In the genomic region with DNA sequence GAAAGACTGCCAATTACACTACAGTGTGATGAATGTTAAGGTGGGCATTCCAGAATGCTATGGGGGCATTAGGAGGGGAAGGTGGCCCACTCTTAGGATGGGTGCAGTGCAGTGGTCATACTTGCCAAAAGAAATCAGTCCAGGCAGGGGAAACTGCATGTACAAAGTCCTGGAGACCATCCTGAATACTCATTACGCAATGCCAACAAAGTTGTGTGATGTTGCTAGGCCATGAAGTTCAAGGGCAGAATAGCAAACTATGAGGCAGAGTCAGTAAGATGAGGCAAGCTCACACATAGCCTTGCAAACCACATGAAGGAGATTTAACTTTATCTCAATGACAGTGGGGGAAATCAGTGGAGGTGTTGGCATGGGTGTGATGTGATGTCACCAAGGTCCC, we compare ENCODE assay signal across 1 cellular context.
TF ChIP-seq lines count a peak whose summit lies in the region.

No MANE protein-coding gene starts in this region.

TF ChIP-seq in HepG2, 621 proteins besides CTCF, POLR2A, EP300 and RAD21 (continued from another document and continues in another):
- TF ChIP-seq, protein P1, sequence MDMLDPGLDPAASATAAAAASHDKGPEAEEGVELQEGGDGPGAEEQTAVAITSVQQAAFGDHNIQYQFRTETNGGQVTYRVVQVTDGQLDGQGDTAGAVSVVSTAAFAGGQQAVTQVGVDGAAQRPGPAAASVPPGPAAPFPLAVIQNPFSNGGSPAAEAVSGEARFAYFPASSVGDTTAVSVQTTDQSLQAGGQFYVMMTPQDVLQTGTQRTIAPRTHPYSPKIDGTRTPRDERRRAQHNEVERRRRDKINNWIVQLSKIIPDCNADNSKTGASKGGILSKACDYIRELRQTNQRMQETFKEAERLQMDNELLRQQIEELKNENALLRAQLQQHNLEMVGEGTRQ (IDR thresholded peaks at IDR 0.05; ENCODE audit: low read depth, low read length) = no peak
- TF ChIP-seq, protein P1 (CRISPR knock-in tag; IDR thresholded peaks at IDR 0.05; ENCODE audit: borderline replicate concordance) = no peak
- TF ChIP-seq ZNF747 (CRISPR knock-in tag; IDR thresholded peaks at IDR 0.05; ENCODE audit: borderline replicate concordance) (no peak), MAZ (IDR thresholded peaks at IDR 0.05; ENCODE audit: borderline replicate concordance, low read depth, low read length) (no peak), MAZ (CRISPR knock-in tag; IDR thresholded peaks at IDR 0.05; ENCODE audit: low read depth) (no peak), ZBTB7A (CRISPR knock-in tag; IDR thresholded peaks at IDR 0.05) (no peak; the same call in 1 of the 2 replicates), ZNF451 (CRISPR knock-in tag; IDR thresholded peaks at IDR 0.05) (no peak), SNAI1 (CRISPR knock-in tag; IDR thresholded peaks at IDR 0.05; ENCODE audit: borderline replicate concordance) (no peak), ZNF124 (CRISPR knock-in tag; IDR thresholded peaks at IDR 0.05) (no peak), RXRB (CRISPR knock-in tag; IDR thresholded peaks at IDR 0.05; ENCODE audit: borderline replicate concordance) (peak; percentile 91), ZNF788 (CRISPR knock-in tag; IDR thresholded peaks at IDR 0.05; ENCODE audit: borderline replicate concordance) (peak; percentile 40; the same call in 1 of the 2 replicates), ZNF224 (CRISPR knock-in tag; IDR thresholded peaks at IDR 0.05) (no peak), RBM39 (IDR thresholded peaks at IDR 0.05; ENCODE audit: low read depth, low read length, poor library complexity, severe bottlenecking) (no peak), BRD4 (CRISPR knock-in tag; IDR thresholded peaks at IDR 0.05) (no peak), ZNF382 (CRISPR knock-in tag; IDR thresholded peaks at IDR 0.05; ENCODE audit: borderline replicate concordance) (no peak), FOXO1 (CRISPR knock-in tag; IDR thresholded peaks at IDR 0.05) (peak; percentile 88; the same call in 1 of the 2 replicates), ZFP36 (IDR thresholded peaks at IDR 0.05; ENCODE audit: borderline replicate concordance, low read depth, low read length, partially characterized antibody) (no peak), ZNF616 (CRISPR knock-in tag; IDR thresholded peaks at IDR 0.05; ENCODE audit: low read depth) (no peak), ZNF781 (CRISPR knock-in tag; IDR thresholded peaks at IDR 0.05; ENCODE audit: borderline replicate concordance, not compliant biosample characterization) (no peak), ZNF335 (CRISPR knock-in tag; IDR thresholded peaks at IDR 0.05) (no peak), ZSCAN22 (CRISPR knock-in tag; IDR thresholded peaks at IDR 0.05) (no peak), HOXA3 (CRISPR knock-in tag; IDR thresholded peaks at IDR 0.05) (peak; percentile 55; the same call in 1 of the 2 replicates), ZNF563 (CRISPR knock-in tag; IDR thresholded peaks at IDR 0.05) (no peak), XBP1 (CRISPR knock-in tag; IDR thresholded peaks at IDR 0.05) (no peak), PTBP1 (IDR thresholded peaks at IDR 0.05; ENCODE audit: low read depth, low read length, poor library complexity, severe bottlenecking) (no peak), NR3C1 (CRISPR knock-in tag; IDR thresholded peaks at IDR 0.05) (no peak), RAD51 (IDR thresholded peaks at IDR 0.05; ENCODE audit: borderline replicate concordance) (no peak), TCF7L2 (IDR thresholded peaks at IDR 0.05; ENCODE audit: low read depth, low read length) (no peak), ZNF549 (CRISPR knock-in tag; IDR thresholded peaks at IDR 0.05) (no peak), ZEB1 (IDR thresholded peaks at IDR 0.05; ENCODE audit: insufficient replicate concordance, low read depth) (no peak), ADNP (CRISPR knock-in tag; IDR thresholded peaks at IDR 0.05) (no peak), CBX1 (IDR thresholded peaks at IDR 0.05; ENCODE audit: low read depth) (no peak), TBP (CRISPR knock-in tag; IDR thresholded peaks at IDR 0.05) (no peak), NPAS2 (CRISPR knock-in tag; IDR thresholded peaks at IDR 0.05; ENCODE audit: borderline replicate concordance) (no peak), TBL1XR1 (IDR thresholded peaks at IDR 0.05; ENCODE audit: borderline replicate concordance, low read length, partially characterized antibody) (peak; percentile 82), NFE2L2 (IDR thresholded peaks at IDR 0.05; ENCODE audit: low read length) (no peak), ZNF430 (CRISPR knock-in tag; IDR thresholded peaks at IDR 0.05) (no peak), ZNF496 (CRISPR knock-in tag; IDR thresholded peaks at IDR 0.05; ENCODE audit: insufficient replicate concordance) (no peak), WIZ (CRISPR knock-in tag; IDR thresholded peaks at IDR 0.05) (no peak), NR1H2 (CRISPR knock-in tag; IDR thresholded peaks at IDR 0.05; ENCODE audit: borderline replicate concordance, low read depth) (no peak), SIX4 (CRISPR knock-in tag; IDR thresholded peaks at IDR 0.05) (no peak), JDP2 (CRISPR knock-in tag; IDR thresholded peaks at IDR 0.05; ENCODE audit: borderline replicate concordance) (no peak), ZNF468 (CRISPR knock-in tag; IDR thresholded peaks at IDR 0.05) (no peak), ZBTB42 (CRISPR knock-in tag; IDR thresholded peaks at IDR 0.05) (no peak), ARID2 (CRISPR knock-in tag; IDR thresholded peaks at IDR 0.05; ENCODE audit: borderline replicate concordance) (no peak)
- TF ChIP-seq, protein P2, sequence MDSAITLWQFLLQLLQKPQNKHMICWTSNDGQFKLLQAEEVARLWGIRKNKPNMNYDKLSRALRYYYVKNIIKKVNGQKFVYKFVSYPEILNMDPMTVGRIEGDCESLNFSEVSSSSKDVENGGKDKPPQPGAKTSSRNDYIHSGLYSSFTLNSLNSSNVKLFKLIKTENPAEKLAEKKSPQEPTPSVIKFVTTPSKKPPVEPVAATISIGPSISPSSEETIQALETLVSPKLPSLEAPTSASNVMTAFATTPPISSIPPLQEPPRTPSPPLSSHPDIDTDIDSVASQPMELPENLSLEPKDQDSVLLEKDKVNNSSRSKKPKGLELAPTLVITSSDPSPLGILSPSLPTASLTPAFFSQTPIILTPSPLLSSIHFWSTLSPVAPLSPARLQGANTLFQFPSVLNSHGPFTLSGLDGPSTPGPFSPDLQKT (CRISPR knock-in tag; IDR thresholded peaks at IDR 0.05; ENCODE audit: borderline replicate concordance) = no peak
- TF ChIP-seq, protein P3, sequence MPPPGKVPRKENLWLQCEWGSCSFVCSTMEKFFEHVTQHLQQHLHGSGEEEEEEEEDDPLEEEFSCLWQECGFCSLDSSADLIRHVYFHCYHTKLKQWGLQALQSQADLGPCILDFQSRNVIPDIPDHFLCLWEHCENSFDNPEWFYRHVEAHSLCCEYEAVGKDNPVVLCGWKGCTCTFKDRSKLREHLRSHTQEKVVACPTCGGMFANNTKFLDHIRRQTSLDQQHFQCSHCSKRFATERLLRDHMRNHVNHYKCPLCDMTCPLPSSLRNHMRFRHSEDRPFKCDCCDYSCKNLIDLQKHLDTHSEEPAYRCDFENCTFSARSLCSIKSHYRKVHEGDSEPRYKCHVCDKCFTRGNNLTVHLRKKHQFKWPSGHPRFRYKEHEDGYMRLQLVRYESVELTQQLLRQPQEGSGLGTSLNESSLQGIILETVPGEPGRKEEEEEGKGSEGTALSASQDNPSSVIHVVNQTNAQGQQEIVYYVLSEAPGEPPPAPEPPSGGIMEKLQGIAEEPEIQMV (CRISPR knock-in tag; IDR thresholded peaks at IDR 0.05; ENCODE audit: low read depth) = no peak
- TF ChIP-seq, protein P4, sequence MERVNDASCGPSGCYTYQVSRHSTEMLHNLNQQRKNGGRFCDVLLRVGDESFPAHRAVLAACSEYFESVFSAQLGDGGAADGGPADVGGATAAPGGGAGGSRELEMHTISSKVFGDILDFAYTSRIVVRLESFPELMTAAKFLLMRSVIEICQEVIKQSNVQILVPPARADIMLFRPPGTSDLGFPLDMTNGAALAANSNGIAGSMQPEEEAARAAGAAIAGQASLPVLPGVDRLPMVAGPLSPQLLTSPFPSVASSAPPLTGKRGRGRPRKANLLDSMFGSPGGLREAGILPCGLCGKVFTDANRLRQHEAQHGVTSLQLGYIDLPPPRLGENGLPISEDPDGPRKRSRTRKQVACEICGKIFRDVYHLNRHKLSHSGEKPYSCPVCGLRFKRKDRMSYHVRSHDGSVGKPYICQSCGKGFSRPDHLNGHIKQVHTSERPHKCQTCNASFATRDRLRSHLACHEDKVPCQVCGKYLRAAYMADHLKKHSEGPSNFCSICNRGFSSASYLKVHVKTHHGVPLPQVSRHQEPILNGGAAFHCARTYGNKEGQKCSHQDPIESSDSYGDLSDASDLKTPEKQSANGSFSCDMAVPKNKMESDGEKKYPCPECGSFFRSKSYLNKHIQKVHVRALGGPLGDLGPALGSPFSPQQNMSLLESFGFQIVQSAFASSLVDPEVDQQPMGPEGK (CRISPR knock-in tag; IDR thresholded peaks at IDR 0.05) = no peak
- TF ChIP-seq, protein P5, sequence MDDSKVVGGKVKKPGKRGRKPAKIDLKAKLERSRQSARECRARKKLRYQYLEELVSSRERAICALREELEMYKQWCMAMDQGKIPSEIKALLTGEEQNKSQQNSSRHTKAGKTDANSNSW (CRISPR knock-in tag; IDR thresholded peaks at IDR 0.05; ENCODE audit: borderline replicate concordance) = no peak
- TF ChIP-seq, protein P6, sequence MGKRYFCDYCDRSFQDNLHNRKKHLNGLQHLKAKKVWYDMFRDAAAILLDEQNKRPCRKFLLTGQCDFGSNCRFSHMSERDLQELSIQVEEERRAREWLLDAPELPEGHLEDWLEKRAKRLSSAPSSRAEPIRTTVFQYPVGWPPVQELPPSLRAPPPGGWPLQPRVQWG (CRISPR knock-in tag; IDR thresholded peaks at IDR 0.05; ENCODE audit: borderline replicate concordance, low read depth) = no peak
- TF ChIP-seq, protein P7, sequence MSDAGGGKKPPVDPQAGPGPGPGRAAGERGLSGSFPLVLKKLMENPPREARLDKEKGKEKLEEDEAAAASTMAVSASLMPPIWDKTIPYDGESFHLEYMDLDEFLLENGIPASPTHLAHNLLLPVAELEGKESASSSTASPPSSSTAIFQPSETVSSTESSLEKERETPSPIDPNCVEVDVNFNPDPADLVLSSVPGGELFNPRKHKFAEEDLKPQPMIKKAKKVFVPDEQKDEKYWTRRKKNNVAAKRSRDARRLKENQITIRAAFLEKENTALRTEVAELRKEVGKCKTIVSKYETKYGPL (CRISPR knock-in tag; IDR thresholded peaks at IDR 0.05) = peak; percentile 46; the same call in 1 of the 2 replicates
- TF ChIP-seq, protein P8, sequence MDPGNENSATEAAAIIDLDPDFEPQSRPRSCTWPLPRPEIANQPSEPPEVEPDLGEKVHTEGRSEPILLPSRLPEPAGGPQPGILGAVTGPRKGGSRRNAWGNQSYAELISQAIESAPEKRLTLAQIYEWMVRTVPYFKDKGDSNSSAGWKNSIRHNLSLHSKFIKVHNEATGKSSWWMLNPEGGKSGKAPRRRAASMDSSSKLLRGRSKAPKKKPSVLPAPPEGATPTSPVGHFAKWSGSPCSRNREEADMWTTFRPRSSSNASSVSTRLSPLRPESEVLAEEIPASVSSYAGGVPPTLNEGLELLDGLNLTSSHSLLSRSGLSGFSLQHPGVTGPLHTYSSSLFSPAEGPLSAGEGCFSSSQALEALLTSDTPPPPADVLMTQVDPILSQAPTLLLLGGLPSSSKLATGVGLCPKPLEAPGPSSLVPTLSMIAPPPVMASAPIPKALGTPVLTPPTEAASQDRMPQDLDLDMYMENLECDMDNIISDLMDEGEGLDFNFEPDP (CRISPR knock-in tag; conservative IDR thresholded peaks at IDR 0.05) = no peak
- TF ChIP-seq, protein P9, sequence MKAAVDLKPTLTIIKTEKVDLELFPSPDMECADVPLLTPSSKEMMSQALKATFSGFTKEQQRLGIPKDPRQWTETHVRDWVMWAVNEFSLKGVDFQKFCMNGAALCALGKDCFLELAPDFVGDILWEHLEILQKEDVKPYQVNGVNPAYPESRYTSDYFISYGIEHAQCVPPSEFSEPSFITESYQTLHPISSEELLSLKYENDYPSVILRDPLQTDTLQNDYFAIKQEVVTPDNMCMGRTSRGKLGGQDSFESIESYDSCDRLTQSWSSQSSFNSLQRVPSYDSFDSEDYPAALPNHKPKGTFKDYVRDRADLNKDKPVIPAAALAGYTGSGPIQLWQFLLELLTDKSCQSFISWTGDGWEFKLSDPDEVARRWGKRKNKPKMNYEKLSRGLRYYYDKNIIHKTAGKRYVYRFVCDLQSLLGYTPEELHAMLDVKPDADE (CRISPR knock-in tag; IDR thresholded peaks at IDR 0.05) = no peak
- TF ChIP-seq, protein P10, sequence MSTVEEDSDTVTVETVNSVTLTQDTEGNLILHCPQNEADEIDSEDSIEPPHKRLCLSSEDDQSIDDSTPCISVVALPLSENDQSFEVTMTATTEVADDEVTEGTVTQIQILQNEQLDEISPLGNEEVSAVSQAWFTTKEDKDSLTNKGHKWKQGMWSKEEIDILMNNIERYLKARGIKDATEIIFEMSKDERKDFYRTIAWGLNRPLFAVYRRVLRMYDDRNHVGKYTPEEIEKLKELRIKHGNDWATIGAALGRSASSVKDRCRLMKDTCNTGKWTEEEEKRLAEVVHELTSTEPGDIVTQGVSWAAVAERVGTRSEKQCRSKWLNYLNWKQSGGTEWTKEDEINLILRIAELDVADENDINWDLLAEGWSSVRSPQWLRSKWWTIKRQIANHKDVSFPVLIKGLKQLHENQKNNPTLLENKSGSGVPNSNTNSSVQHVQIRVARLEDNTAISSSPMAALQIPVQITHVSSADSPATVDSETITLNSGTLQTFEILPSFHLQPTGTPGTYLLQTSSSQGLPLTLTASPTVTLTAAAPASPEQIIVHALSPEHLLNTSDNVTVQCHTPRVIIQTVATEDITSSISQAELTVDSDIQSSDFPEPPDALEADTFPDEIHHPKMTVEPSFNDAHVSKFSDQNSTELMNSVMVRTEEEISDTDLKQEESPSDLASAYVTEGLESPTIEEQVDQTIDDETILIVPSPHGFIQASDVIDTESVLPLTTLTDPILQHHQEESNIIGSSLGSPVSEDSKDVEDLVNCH (CRISPR knock-in tag; IDR thresholded peaks at IDR 0.05) = no peak
- TF ChIP-seq, protein P11, sequence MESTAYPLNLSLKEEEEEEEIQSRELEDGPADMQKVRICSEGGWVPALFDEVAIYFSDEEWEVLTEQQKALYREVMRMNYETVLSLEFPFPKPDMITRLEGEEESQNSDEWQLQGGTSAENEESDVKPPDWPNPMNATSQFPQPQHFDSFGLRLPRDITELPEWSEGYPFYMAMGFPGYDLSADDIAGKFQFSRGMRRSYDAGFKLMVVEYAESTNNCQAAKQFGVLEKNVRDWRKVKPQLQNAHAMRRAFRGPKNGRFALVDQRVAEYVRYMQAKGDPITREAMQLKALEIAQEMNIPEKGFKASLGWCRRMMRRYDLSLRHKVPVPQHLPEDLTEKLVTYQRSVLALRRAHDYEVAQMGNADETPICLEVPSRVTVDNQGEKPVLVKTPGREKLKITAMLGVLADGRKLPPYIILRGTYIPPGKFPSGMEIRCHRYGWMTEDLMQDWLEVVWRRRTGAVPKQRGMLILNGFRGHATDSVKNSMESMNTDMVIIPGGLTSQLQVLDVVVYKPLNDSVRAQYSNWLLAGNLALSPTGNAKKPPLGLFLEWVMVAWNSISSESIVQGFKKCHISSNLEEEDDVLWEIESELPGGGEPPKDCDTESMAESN (CRISPR knock-in tag; conservative IDR thresholded peaks at IDR 0.05) = peak; percentile 83
